ENCODE assay signal across 8 cellular contexts in the genomic region with DNA sequence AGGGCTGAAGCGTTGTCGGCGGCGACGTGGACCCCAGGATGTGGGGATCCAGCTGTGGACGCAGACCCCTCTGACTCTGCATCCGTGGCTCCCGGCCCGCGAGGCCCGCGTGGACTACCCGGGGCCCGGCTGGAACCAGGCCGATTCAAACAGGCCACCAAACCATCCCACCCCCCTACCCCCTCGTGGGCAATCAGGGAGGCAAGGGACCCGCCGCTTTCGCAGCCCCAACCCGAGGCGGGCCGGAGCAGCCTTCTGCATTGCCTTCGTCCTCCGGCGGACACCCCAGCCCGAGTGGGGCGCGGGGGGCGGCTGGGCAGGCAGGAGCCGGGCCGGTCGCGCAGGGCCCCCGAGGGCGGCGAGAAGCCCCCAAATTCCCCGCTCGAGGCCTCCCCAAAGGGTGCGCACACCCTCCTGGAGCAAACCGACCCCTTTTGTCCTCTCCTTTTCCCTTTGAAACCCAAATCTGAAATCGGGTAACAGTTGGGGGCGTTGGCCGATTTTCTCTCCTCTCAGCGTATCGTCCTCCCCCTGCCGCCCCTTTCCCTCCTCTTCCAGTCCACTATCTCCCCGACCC. TPM values are rescaled to one million over a fixed set of nuclear protein-coding genes. Genes with fewer than 3 reads are reported as not detected.
DNase-seq lines count a peak whose midpoint lies in the region; ATAC-seq, FAIRE-seq and TF ChIP-seq lines count a peak whose summit lies in the region.

No MANE protein-coding gene starts in this region.

- CTCF ChIA-PET in GM12878 (lab: Yijun Ruan, JAX): interaction anchor here (0.6 to 3.8 kb wide), 49 partner anchors 9 to 1373 kb away, joined by 3 to 82 read pairs (median 3); partner anchors contain the start of genes OLA1 and SCRN3

- H3K4me1 ChIP-seq in BLaER1: peaks cover 6% of the 10 kb centered on the region
- H3K4me1 ChIP-seq in HUES64 (ENCODE audit: insufficient read depth, low read length): peaks cover 68% of the 10 kb centered on the region
- H3K4me1 ChIP-seq in GM12878 (ENCODE audit: control insufficient read depth, insufficient read depth, low read length): peaks cover 15% of the 10 kb centered on the region
- peaks cover 27% of the 10 kb centered on the region for H3K4me1 ChIP-seq in mesodermal cell (ENCODE audit: control insufficient read depth, insufficient read depth, low read length, poor library complexity, severe bottlenecking)

- SMC1A ChIA-PET in GM12878 (lab: Charles Lee; ENCODE audit: uncharacterized antibody, unreplicated experiment): interaction anchor here (0.6 to 2.1 kb wide), 21 partner anchors 8 to 1312 kb away, joined by 3 to 19 read pairs (median 4); no protein-coding TSS in a partner anchor

- H3K4me2 ChIP-seq in BLaER1: peak overlapping the region; percentile 10; the same call in 1 of the 2 replicates
- H3K4me2 ChIP-seq in GM12878 (ENCODE audit: control insufficient read depth, insufficient read depth): peak overlapping the region; percentile 92

- RAD21 ChIA-PET in GM12878 (lab: Charles Lee; ENCODE audit: unreplicated experiment): interaction anchor here (0.9 to 2.2 kb wide), 22 partner anchors 8 to 1315 kb away, joined by 3 to 45 read pairs (median 5); partner anchors contain the start of gene OLA1

- intact Hi-C loops in GM12878 (cut with micrococcal nuclease; ENCODE audit: unreplicated experiment): loop anchor here (1.0 to 10.0 kb wide), 7 partner anchors 184 to 1315 kb away; no protein-coding TSS in a partner anchor

- no peak for FAIRE-seq in GM12878 (lab: Jason Lieb, UNC)

- H3K79me2 ChIP-seq in GM12878 (ENCODE audit: control insufficient read depth, insufficient read depth, low read length): no peaks in the 10 kb centered on the region

- TF ChIP-seq CTCF in GM12878 (IDR thresholded peaks at IDR 0.05 in 2 of 3, conservative IDR thresholded peaks at IDR 0.05 in 1 of 3; ENCODE audit: control insufficient read depth in 2 of 3, extremely low read depth in 1 of 3, insufficient read depth in 1 of 3, low read depth in 3 of 3, low read length in 3 of 3): no peak

- H3K36me3 ChIP-seq in BLaER1 (no peaks in the 10 kb centered on the region), HUES64 (ENCODE audit: insufficient read depth, low read length) (no peaks in the 10 kb centered on the region), GM12878 (ENCODE audit: control insufficient read depth in 2 of 2, insufficient read depth in 2 of 2, low read length in 1 of 2) (no peaks in the 10 kb centered on the region), mesodermal cell (ENCODE audit: control insufficient read depth, insufficient read depth, low read length) (peaks cover 3% of the 10 kb centered on the region)

- H3K9me3 ChIP-seq in BLaER1 (no peaks in the 10 kb centered on the region), HUES64 (ENCODE audit: insufficient read depth, low read depth, low read length) (no peaks in the 10 kb centered on the region), GM12878 (replicated peaks; ENCODE audit: control insufficient read depth, insufficient read depth, low read length) (no peaks in the 10 kb centered on the region), mesodermal cell (ENCODE audit: control insufficient read depth, low read length) (no peaks in the 10 kb centered on the region)

- WGBS in HUES64: under 1% methylated on average over 47 of the region's 47 CpGs
- WGBS in GM12878 (ENCODE audit: insufficient coverage, insufficient replicate concordance, low lambda C conversion rate, missing lambda C conversion rate): 19% methylated on average over 30 of the region's 47 CpGs
- WGBS in mesodermal cell (ENCODE audit: insufficient coverage in 2 of 2), 2 experiments: 1 to 2% methylated on average over 30 to 31 of the region's 47 CpGs

- H3K27ac ChIP-seq in BLaER1 (no peak overlapping the region), HUES64 (ENCODE audit: low read depth, low read length) (no peak overlapping the region), GM12878 (ENCODE audit: control insufficient read depth, insufficient read depth) (no peak overlapping the region), mesodermal cell (ENCODE audit: low read depth, low read length, severe bottlenecking) (no peak overlapping the region)

- H3K27me3 ChIP-seq in BLaER1 (peaks cover 88% of the 10 kb centered on the region), HUES64 (ENCODE audit: insufficient read depth, low read length) (peaks cover 92% of the 10 kb centered on the region), GM12878 (replicated peaks in 1 of 2; ENCODE audit: control insufficient read depth in 2 of 2, insufficient read depth in 2 of 2, low read length in 1 of 2) (peaks cover 10 to 40% of the 10 kb centered on the region in 2 experiments)

- H4K20me1 ChIP-seq in BLaER1: peaks cover 96% of the 10 kb centered on the region
- H4K20me1 ChIP-seq in GM12878 (ENCODE audit: control insufficient read depth, insufficient read depth): peaks cover 2% of the 10 kb centered on the region; the same call in 1 of the 2 replicates

- H3K9ac ChIP-seq in BLaER1 (no peak overlapping the region), HUES64 (ENCODE audit: low read depth, low read length) (no peak overlapping the region), GM12878 (ENCODE audit: control insufficient read depth, insufficient read depth, low read length) (no peak overlapping the region)

- DNase-seq in GM12878 (ENCODE audit: low read depth, low spot score) (no peak), cerebellar cortex (ENCODE audit: low spot score) (no peak), NCI-H2196 (lab: John Stamatoyannopoulos, UW; ENCODE audit: unreplicated experiment) (no peak)

- POLR2A ChIA-PET in GM12878 (lab: Charles Lee): interaction anchor here (0.6 kb wide), 1 partner anchor 257 kb away, joined by 3 read pairs; no protein-coding TSS in a partner anchor

- TF ChIP-seq POLR2A in GM12878 (IDR thresholded peaks at IDR 0.05; ENCODE audit: low read depth, low read length): no peak

- BruUV-seq in GM12878 (replicated peaks; lab: Mats Ljungman, UMichigan): no TSS peak

- in situ Hi-C loops in GM12878 (cut with MboI): loop anchor here (5.0 kb wide), 2 partner anchors 185 to 940 kb away; no protein-coding TSS in a partner anchor

- H2AFZ ChIP-seq in GM12878 (ENCODE audit: control insufficient read depth, low read depth, low read length): peak overlapping the region; percentile 31; the same call in 1 of the 2 replicates

- ATAC-seq in GM12878: peak; percentile 10
- ATAC-seq in HG02938 (IDR thresholded peaks at IDR 0.05; ENCODE audit: unreplicated experiment): no peak
- ATAC-seq in HG02970 (IDR thresholded peaks at IDR 0.05; ENCODE audit: low FRiP score, unreplicated experiment): no peak

- H3K4me3 ChIP-seq in BLaER1 (no peak overlapping the region), HUES64 (ENCODE audit: low read length) (peak overlapping the region; percentile 47), GM12878 (peak overlapping the region; percentile 32; the same call in 1 of the 2 replicates), mesodermal cell (ENCODE audit: extremely low read depth, insufficient read depth, low read length, poor library complexity, severe bottlenecking) (peak overlapping the region; percentile 29)

- no peak for TF ChIP-seq EP300 in GM12878 (IDR thresholded peaks at IDR 0.05; ENCODE audit: borderline replicate concordance in 1 of 2, control insufficient read depth in 1 of 2, low read depth in 2 of 2, low read length in 2 of 2)

- TF ChIP-seq RAD21 in GM12878 (IDR thresholded peaks at IDR 0.05; ENCODE audit: insufficient read depth, low read depth, low read length): no peak

TF ChIP-seq in GM12878, 131 proteins besides CTCF, POLR2A, EP300 and RAD21 (continues in another document):
- no peak for TF ChIP-seq MYC (IDR thresholded peaks at IDR 0.05; ENCODE audit: insufficient read depth, insufficient read length, insufficient replicate concordance, low read length, severe bottlenecking)

RNA-seq across cellular contexts. Expression of gene SP9, which starts 7.3 kb away (rescaled TPM):
- polyA plus RNA-seq in HUES64 (2013, experiment 1 of 2): 0.45 TPM
- polyA plus RNA-seq in HUES64 (2013, experiment 2 of 2): 0.89 TPM
- total RNA-seq in GM12878 (2013; cell fraction: nucleolus; rRNA removed): not detected in 2 replicates
- total RNA-seq in GM12878 (2014; rRNA removed) (not detected in 2 replicates), GM12878 (2014; rRNA removed; fragmentation: Illumina TruSeq; extraction: Trizol) (not detected in 2 replicates), GM12878 (2021) (not detected in 2 replicates)
- not detected for polyA plus RNA-seq in GM12878 (2011; ENCODE audit: low read depth)
- polyA plus RNA-seq in GM12878 (2011; rRNA removed) (not detected in 2 replicates), GM12878 (2014; fragmentation: Illumina TruSeq; extraction: Trizol) (not detected in 2 replicates), GM12878 (2014; fragmentation: Nextera tagmentation; extraction: Ambion mirVana) (not detected), GM12878 (2014; rRNA removed) (not detected in 2 replicates), GM12878 (2016; fragmentation: Nextera tagmentation; extraction: Ambion mirVana) (not detected)
- polyA plus RNA-seq in GM12878 (2011; cell fraction: cytosol; rRNA removed): not detected in 2 replicates
- not detected in 2 replicates for polyA plus RNA-seq in GM12878 (2011; cell fraction: nucleus; rRNA removed)
- not detected in 2 replicates for polyA plus RNA-seq in GM12878 (2012)
- not detected in 2 replicates for polyA minus RNA-seq in GM12878 (2011; rRNA and poly(A)+ RNA removed)
- polyA minus RNA-seq in GM12878 (2011; cell fraction: cytosol; rRNA and poly(A)+ RNA removed): not detected in 2 replicates
- not detected in 2 replicates for polyA minus RNA-seq in GM12878 (2011; cell fraction: nucleus; rRNA and poly(A)+ RNA removed)
- 0.29 TPM for polyA plus RNA-seq in mesodermal cell (2013, experiment 1 of 2)
- 0.40 TPM for polyA plus RNA-seq in mesodermal cell (2013, experiment 2 of 2)

RNA-seq across cellular contexts. Expression of gene SCRN3, which starts 53.4 kb away (rescaled TPM):
- 10.7 TPM for polyA plus RNA-seq in HUES64 (2013, experiment 1 of 2)
- polyA plus RNA-seq in HUES64 (2013, experiment 2 of 2): 12.7 TPM
- 33.4 and 44.2 TPM in 2 replicates for total RNA-seq in GM12878 (2013; cell fraction: nucleolus; rRNA removed)
- total RNA-seq in GM12878 (2014; rRNA removed): 10.2 and 14.7 TPM in 2 replicates
- total RNA-seq in GM12878 (2014; rRNA removed; fragmentation: Illumina TruSeq; extraction: Trizol): 14.6 and 15.7 TPM in 2 replicates
- 11.8 and 12.4 TPM in 2 replicates for total RNA-seq in GM12878 (2021)
- 8.2 TPM for polyA plus RNA-seq in GM12878 (2011; ENCODE audit: low read depth)
- 13.6 and 22.8 TPM in 2 replicates for polyA plus RNA-seq in GM12878 (2011; rRNA removed)
- 4.3 and 4.4 TPM in 2 replicates for polyA plus RNA-seq in GM12878 (2011; cell fraction: cytosol; rRNA removed)
- polyA plus RNA-seq in GM12878 (2011; cell fraction: nucleus; rRNA removed): 8.9 and 10.3 TPM in 2 replicates
- polyA plus RNA-seq in GM12878 (2012): 9.4 and 9.7 TPM in 2 replicates
- polyA plus RNA-seq in GM12878 (2014; fragmentation: Illumina TruSeq; extraction: Trizol): 11.4 and 15.5 TPM in 2 replicates
- polyA plus RNA-seq in GM12878 (2014; fragmentation: Nextera tagmentation; extraction: Ambion mirVana): 1 to 10 TPM; 5.7 to 8.1 TPM
- 14.4 and 14.8 TPM in 2 replicates for polyA plus RNA-seq in GM12878 (2014; rRNA removed)
- 10 to 100 TPM; 14.7 to 16.0 TPM for polyA plus RNA-seq in GM12878 (2016; fragmentation: Nextera tagmentation; extraction: Ambion mirVana)
- polyA minus RNA-seq in GM12878 (2011; rRNA and poly(A)+ RNA removed): 6.3 TPM in 2 replicates
- 3.2 and 5.5 TPM in 2 replicates for polyA minus RNA-seq in GM12878 (2011; cell fraction: cytosol; rRNA and poly(A)+ RNA removed)
- polyA minus RNA-seq in GM12878 (2011; cell fraction: nucleus; rRNA and poly(A)+ RNA removed): 11.2 and 19.0 TPM in 2 replicates
- 16.7 TPM for polyA plus RNA-seq in mesodermal cell (2013, experiment 1 of 2)
- polyA plus RNA-seq in mesodermal cell (2013, experiment 2 of 2): 21.1 TPM
